Comparison of ENCODE assay signal across 21 cellular contexts in genomic region chr12:46240436-46240835, GRCh38. TPM values are rescaled to one million over a fixed set of nuclear protein-coding genes. Genes with fewer than 3 reads are reported as not detected.
DNase-seq lines count a peak whose midpoint lies in the region; ATAC-seq and TF ChIP-seq lines count a peak whose summit lies in the region.
"Had no signal": no experiment of that assay in that cellular context is flagged by ENCODE, and none has a peak within 500 bp of the region (broad histone marks: within the 10 kb centered on the region; RNA-seq: fewer than 3 reads in every experiment).

No MANE protein-coding gene starts in this region.

- no peak overlapping the region for H2BK5ac ChIP-seq in H9 (ENCODE audit: insufficient read length, low read length)

- H3K56ac ChIP-seq in H9 (ENCODE audit: insufficient read length, low read depth, low read length) = no peak overlapping the region

- peaks cover 80% of the 10 kb centered on the region for H4K20me1 ChIP-seq in GM23338 (replicated peaks; ENCODE audit: insufficient read depth)
- no peaks in the 10 kb centered on the region for H4K20me1 ChIP-seq in H9 (ENCODE audit: control insufficient read depth, insufficient read depth, insufficient read length)

- no peak overlapping the region for H3T11ph ChIP-seq in H9 (ENCODE audit: low read length)

- no peak overlapping the region for H4K5ac ChIP-seq in H9 (ENCODE audit: insufficient read length, low read depth, low read length)

- H3F3A ChIP-seq in GM23338 (replicated peaks; ENCODE audit: low read depth) = no peaks in the 10 kb centered on the region; the same call in 1 of the 2 replicates

- H3K18ac ChIP-seq in H9 (ENCODE audit: insufficient read length, low read depth, low read length) = no peak overlapping the region

- H2AK5ac ChIP-seq in H9 (ENCODE audit: insufficient read length, low read length) = no peak overlapping the region

- H3K9me3 Mint-ChIP-seq in activated T-cell treated with anti-CD3 and anti-CD28 coated beads, Interleukin-2, amount 50 U/mL, for 24 hours = peaks cover 10% of the 10 kb centered on the region
- no peaks in the 10 kb centered on the region for H3K9me3 Mint-ChIP-seq in GM23338
- H3K9me3 Mint-ChIP-seq in chondrocyte (ENCODE audit: low read depth) = peaks cover 4% of the 10 kb centered on the region
- no peaks in the 10 kb centered on the region for H3K9me3 Mint-ChIP-seq in HFFc6
- H3K9me3 Mint-ChIP-seq in H9 = peaks cover 0 to 7% of the 10 kb centered on the region in 2 experiments; a peak in 2 of 5 replicates

- peaks cover 18% of the 10 kb centered on the region for H3K79me1 ChIP-seq in H9 (ENCODE audit: insufficient read depth, low read depth, low read length, poor library complexity, severe bottlenecking)

- no peak overlapping the region for H3K4me3 ChIP-seq in GM23338
- H3K4me3 ChIP-seq in retinal pigment epithelial cell (ENCODE audit: low read length) = no peak overlapping the region
- no peak overlapping the region for H3K4me3 ChIP-seq in lower leg skin (ENCODE audit: low read depth, poor library complexity, severe bottlenecking)
- H3K4me3 ChIP-seq: K562 had no signal

- no peak overlapping the region for H2AFZ ChIP-seq in GM23338
- no peak overlapping the region for H2AFZ ChIP-seq in H9 (ENCODE audit: low read length)

- H3K4me1 ChIP-seq in GM23338 (ENCODE audit: insufficient read depth) = peaks cover 10% of the 10 kb centered on the region
- H3K4me1 ChIP-seq in H9 (ENCODE audit: insufficient read depth, low read length) = peaks cover 3% of the 10 kb centered on the region

- no peak overlapping the region for H4K91ac ChIP-seq in H9 (ENCODE audit: insufficient read length, low read depth, low read length)

- H3K27me3 ChIP-seq in GM23338 (ENCODE audit: insufficient read depth) (no peaks in the 10 kb centered on the region), H9 (ENCODE audit: insufficient read depth, low read length) (no peaks in the 10 kb centered on the region)

- peaks cover 100% of the 10 kb centered on the region for H3K79me2 ChIP-seq in GM23338 (replicated peaks; ENCODE audit: insufficient read depth)
- H3K79me2 ChIP-seq in H9 (ENCODE audit: insufficient read depth, low read length) = peaks cover 40% of the 10 kb centered on the region

- H3K4ac ChIP-seq in H9 (ENCODE audit: low read depth, low read length) = no peak overlapping the region

- no peak overlapping the region for H3K4me2 ChIP-seq in GM23338
- no peak overlapping the region for H3K4me2 ChIP-seq in H9 (ENCODE audit: insufficient read depth, insufficient read length, low read length)

- no peak for DNase-seq in activated T-cell treated with anti-CD3 and anti-CD28 coated beads, Interleukin-2, amount 50 U/mL, for 24 hours
- DNase-seq in activated T-cell treated with anti-CD3 and anti-CD28 coated beads, Interleukin-2, amount 50 U/mL, for 48 hours = no peak
- DNase-seq in GM23338 (ENCODE audit: low spot score) = no peak
- DNase-seq in chondrocyte (ENCODE audit: low spot score) = no peak
- peak; percentile 55 for DNase-seq in retinal pigment epithelial cell (ENCODE audit: low read depth)
- no peak for DNase-seq in HFFc6
- no peak for DNase-seq in H9
- no peak for DNase-seq in lower leg skin (ENCODE audit: low spot score in 2 of 2)
- DNase-seq: EL, GF-D8, MM.1S, NCI-H1048, NCI-H1436, NCI-H187 treated with DMSO at 0.1 percent for 48 hours, NCI-H2107, NCI-H510A, NCI-H748 treated with DMSO at 0.1 percent for 48 hours had no signal

- H2BK120ac ChIP-seq in H9 (ENCODE audit: low read depth, low read length, poor library complexity, severe bottlenecking) = no peak overlapping the region

- peak overlapping the region; percentile 66 for H3K27ac Mint-ChIP-seq in activated T-cell treated with anti-CD3 and anti-CD28 coated beads, Interleukin-2, amount 50 U/mL, for 24 hours
- no peak overlapping the region; the same call in 1 of the 2 replicates for H3K27ac Mint-ChIP-seq in GM23338
- peak overlapping the region; percentile 41 for H3K27ac Mint-ChIP-seq in chondrocyte (ENCODE audit: unreplicated experiment)
- no peak overlapping the region for H3K27ac Mint-ChIP-seq in HFFc6
- H3K27ac Mint-ChIP-seq in H9 = no peak overlapping the region; a peak in 1 of 7 replicates
- H3K27ac Mint-ChIP-seq: B cell, CD14-positive monocyte had no signal

- TF ChIP-seq CTCF in GM23338 (conservative IDR thresholded peaks at IDR 0.05; ENCODE audit: low read depth in 2 of 2) (no peak), chondrocyte (IDR thresholded peaks at IDR 0.05) (no peak), retinal pigment epithelial cell (conservative IDR thresholded peaks at IDR 0.05; ENCODE audit: low read depth, low read length) (no peak), HFFc6 (IDR thresholded peaks at IDR 0.05) (no peak), H9 (conservative IDR thresholded peaks at IDR 0.05) (no peak), lower leg skin (IDR thresholded peaks at IDR 0.05) (no peak)

- H3K9me3 ChIP-seq in H9 (ENCODE audit: control insufficient read depth, low read depth, low read length) = no peaks in the 10 kb centered on the region

- H3K23me2 ChIP-seq in H9 (ENCODE audit: insufficient read length, low read depth, low read length, poor library complexity, severe bottlenecking) = no peaks in the 10 kb centered on the region

- peaks cover 92% of the 10 kb centered on the region for H3K4me1 Mint-ChIP-seq in activated T-cell treated with anti-CD3 and anti-CD28 coated beads, Interleukin-2, amount 50 U/mL, for 24 hours (ENCODE audit: low read depth)
- H3K4me1 Mint-ChIP-seq in GM23338 (peaks cover 18% of the 10 kb centered on the region), chondrocyte (ENCODE audit: low read depth) (peaks cover 27% of the 10 kb centered on the region), HFFc6 (ENCODE audit: low read depth) (peaks cover 13% of the 10 kb centered on the region), H9 (peaks cover 8 to 10% of the 10 kb centered on the region in 2 experiments)

- no peak overlapping the region for H4K8ac ChIP-seq in H9 (replicated peaks; ENCODE audit: insufficient read length, low read depth, low read length)

- no peak overlapping the region for H2BK20ac ChIP-seq in H9 (ENCODE audit: low read depth, low read length, poor library complexity, severe bottlenecking)

- H3K36me3 Mint-ChIP-seq in activated T-cell treated with anti-CD3 and anti-CD28 coated beads, Interleukin-2, amount 50 U/mL, for 24 hours (ENCODE audit: low read depth) = peaks cover 99% of the 10 kb centered on the region
- H3K36me3 Mint-ChIP-seq in GM23338 (ENCODE audit: low read depth) (peaks cover 89% of the 10 kb centered on the region), chondrocyte (ENCODE audit: low read depth) (peaks cover 23% of the 10 kb centered on the region), HFFc6 (ENCODE audit: low read depth) (peaks cover 52% of the 10 kb centered on the region), H9 (ENCODE audit: insufficient read depth in 1 of 3, low read depth in 3 of 3) (peaks cover 62 to 83% (median 71%) of the 10 kb centered on the region in 3 experiments)

- H3K27ac ChIP-seq in GM23338 (ENCODE audit: low read depth) (0 out of 2 replicates have a peak overlapping the region, but pooled peaks have one; percentile 16), H9 (ENCODE audit: insufficient read length, low read depth, low read length) (no peak overlapping the region)

- no peaks in the 10 kb centered on the region for H3K9me2 ChIP-seq in GM23338 (ENCODE audit: insufficient read depth)

- intact Hi-C loops in lower leg skin (cut with DNase I; ENCODE audit: low total_unique reads) = no loop called here

- H3K23ac ChIP-seq in H9 (ENCODE audit: insufficient read length, low read depth, low read length) = no peak overlapping the region

- no peak overlapping the region for H2BK12ac ChIP-seq in H9 (ENCODE audit: insufficient read length, low read depth, low read length)

- no peak overlapping the region for H3K14ac ChIP-seq in H9 (ENCODE audit: insufficient read depth, low read length)

- WGBS in H9 (ENCODE audit: extremely low coverage, insufficient read length, low lambda C conversion rate) = no CpG with 5 or more reads among the region's 7 CpGs
- WGBS in lower leg skin, 2 donors = 93% methylated on average over 7 of the region's 7 CpGs

- TF ChIP-seq POLR2A in lower leg skin (IDR thresholded peaks at IDR 0.05) = no peak

- ATAC-seq in GM23338 = no peak
- ATAC-seq: K562, Panc1 had no signal

- no peak overlapping the region for H3K4me3 Mint-ChIP-seq in activated T-cell treated with anti-CD3 and anti-CD28 coated beads, Interleukin-2, amount 50 U/mL, for 24 hours
- H3K4me3 Mint-ChIP-seq in GM23338 (no peak overlapping the region), chondrocyte (ENCODE audit: unreplicated experiment) (no peak overlapping the region), HFFc6 (no peak overlapping the region), H9 (no peak overlapping the region)
- H3K4me3 Mint-ChIP-seq: B cell, CD14-positive monocyte had no signal

- H2BK15ac ChIP-seq in H9 (ENCODE audit: low read depth, low read length) = no peak overlapping the region

- H3K36me3 ChIP-seq in GM23338 (ENCODE audit: insufficient read depth) = peaks cover 56% of the 10 kb centered on the region; the same call in 1 of the 2 replicates

- H3K27me3 Mint-ChIP-seq in activated T-cell treated with anti-CD3 and anti-CD28 coated beads, Interleukin-2, amount 50 U/mL, for 24 hours = no peaks in the 10 kb centered on the region
- H3K27me3 Mint-ChIP-seq in GM23338 (ENCODE audit: insufficient read depth, low read depth, poor library complexity) = peaks cover 2% of the 10 kb centered on the region
- H3K27me3 Mint-ChIP-seq in chondrocyte (ENCODE audit: low read depth) = no peaks in the 10 kb centered on the region
- no peaks in the 10 kb centered on the region for H3K27me3 Mint-ChIP-seq in HFFc6 (ENCODE audit: insufficient read depth)
- H3K27me3 Mint-ChIP-seq in H9 (ENCODE audit: low read depth) = no peaks in the 10 kb centered on the region
- H3K27me3 Mint-ChIP-seq: B cell had no signal

- no peak overlapping the region for H3K9ac ChIP-seq in H9 (ENCODE audit: extremely low read depth, insufficient read length, low read length)

TF ChIP-seq in GM23338, 12 proteins besides CTCF, POLR2A, EP300 and RAD21 (continues in another document):
- TF ChIP-seq CREB1 (CRISPR knock-in tag; IDR thresholded peaks at IDR 0.05; ENCODE audit: low read depth) (no peak), NANOG (IDR thresholded peaks at IDR 0.05; ENCODE audit: borderline replicate concordance) (no peak), STAT1 (IDR thresholded peaks at IDR 0.05; ENCODE audit: unreplicated experiment) (no peak), ZNF331 (CRISPR knock-in tag; IDR thresholded peaks at IDR 0.05; ENCODE audit: low read depth) (no peak)

RNA-seq across cellular contexts. Expression of gene SLC38A1, which starts 28.4 kb away (rescaled TPM):
- total RNA-seq in GM23338 (2014; rRNA removed; shearing (Covaris generic)) = 234 and 281 TPM in 2 replicates
- 91.1 and 114 TPM in 2 replicates for polyA plus RNA-seq in GM23338 (2016; fragmentation: Nextera tagmentation; extraction: Ambion mirVana)
- 83.4 to 185 TPM (median 176 TPM) in 3 replicates for total RNA-seq in chondrocyte
- 10 to 100 TPM; 78.2 to 98.5 (median 88.6) TPM for total RNA-seq in HFFc6 (2021; fragmentation: NEBNext Ultra II Directional; extraction: Animal tissue kit (Norgen Biotek cat#: 25700))
- 206 and 216 TPM in 2 replicates for total RNA-seq in H9 (2021)
- 100 to 1,000 TPM in 2 of 4 donors, 10 to 100 TPM in 2; 87.3 to 118 (median 102) TPM for total RNA-seq in lower leg skin

Comparison
In these comparisons a context has a peak if more than half of its experiments do, and no peak if none do; other contexts are left out.
1. H3K27ac Mint-ChIP-seq: peak in activated T-cell treated with anti-CD3 and anti-CD28 coated beads, Interleukin-2, amount 50 U/mL, for 24 hours (single experiment) and chondrocyte (single experiment); none in GM23338 (single experiment), HFFc6 (single experiment) and H9 (0 of 3).